In genomic region chr17:79537686-79538085, GRCh38 we compare ENCODE assay signal across 17 cellular contexts.
DNase-seq lines count a peak whose midpoint lies in the region; ATAC-seq, FAIRE-seq and TF ChIP-seq lines count a peak whose summit lies in the region.
"Had no signal": no experiment of that assay in that cellular context is flagged by ENCODE, and none has a peak within 500 bp of the region (broad histone marks: within the 10 kb centered on the region; RNA-seq: fewer than 3 reads in every experiment).

No MANE protein-coding gene starts in this region.

- H3K4me1 ChIP-seq in kidney (ENCODE audit: control insufficient read depth in 1 of 2, insufficient read depth in 1 of 2, low read depth in 1 of 2, low read length in 2 of 2) = no peaks in the 10 kb centered on the region
- H3K4me1 ChIP-seq: BE2C had no signal

- no peak overlapping the region for H3K4me3 ChIP-seq in kidney (ENCODE audit: low read length in 2 of 2)
- H3K4me3 ChIP-seq: GM23248 had no signal

- no peaks in the 10 kb centered on the region for H3K4me1 Mint-ChIP-seq in central memory CD8-positive, alpha-beta T cell
- H3K4me1 Mint-ChIP-seq: CD14-positive monocyte; CD4-positive, alpha-beta memory T cell had no signal

- H3K9me3 Mint-ChIP-seq in central memory CD8-positive, alpha-beta T cell = no peaks in the 10 kb centered on the region
- H3K9me3 Mint-ChIP-seq: CD4-positive, alpha-beta memory T cell had no signal

- H3K27ac ChIP-seq in kidney (ENCODE audit: low read depth in 2 of 2, low read length in 2 of 2) = no peak overlapping the region
- H3K27ac ChIP-seq: GM23248 had no signal

- ATAC-seq in central memory CD8-positive, alpha-beta T cell (replicated peaks; ENCODE audit: extremely low read depth, poor library complexity, severe bottlenecking) = no peak

- no peak overlapping the region for H3K9ac ChIP-seq in kidney (ENCODE audit: low read length in 2 of 2)
- H3K9ac ChIP-seq: GM23248 had no signal

- no peaks in the 10 kb centered on the region for H3K36me3 Mint-ChIP-seq in central memory CD8-positive, alpha-beta T cell (ENCODE audit: insufficient read depth)
- H3K36me3 Mint-ChIP-seq: CD14-positive monocyte; CD4-positive, alpha-beta memory T cell had no signal

- intact Hi-C loops in kidney (cut with DNase I) = no loop called here
- intact Hi-C loops in posterior vena cava (cut with DNase I) = no loop called here

- no peaks in the 10 kb centered on the region for H3K27me3 Mint-ChIP-seq in central memory CD8-positive, alpha-beta T cell

- H3K27ac Mint-ChIP-seq in central memory CD8-positive, alpha-beta T cell (ENCODE audit: low read depth) = peak overlapping the region; percentile 65

- no peak for FAIRE-seq in kidney (lab: Jason Lieb, UNC)
- FAIRE-seq: A204.1, H54 had no signal

- TF ChIP-seq CTCF in kidney (IDR thresholded peaks at IDR 0.05; ENCODE audit: borderline replicate concordance, extremely low read depth, insufficient read depth) = no peak

- H3K4me3 Mint-ChIP-seq in central memory CD8-positive, alpha-beta T cell = no peak overlapping the region
- H3K4me3 Mint-ChIP-seq: CD14-positive monocyte; CD4-positive, alpha-beta memory T cell had no signal

- no peaks in the 10 kb centered on the region for H3K9me3 ChIP-seq in kidney (ENCODE audit: control insufficient read depth in 1 of 2, low read length in 2 of 2)
- H3K9me3 ChIP-seq: BE2C had no signal

- H3K36me3 ChIP-seq in kidney (ENCODE audit: control insufficient read depth in 1 of 2, insufficient read depth in 2 of 2, low read length in 2 of 2) = no peaks in the 10 kb centered on the region
- H3K36me3 ChIP-seq: BE2C had no signal

- no peak for DNase-seq in central memory CD8-positive, alpha-beta T cell (ENCODE audit: low spot score in 2 of 2)
- peak; percentile 40 for DNase-seq in kidney
- peak; percentile 60 for DNase-seq in posterior vena cava (ENCODE audit: low spot score)
- no peak for DNase-seq in epidermal melanocyte (ENCODE audit: insufficient read length, low spot score)
- no peak for DNase-seq in NCI-H2107 treated with DMSO at 0.1 percent for 48 hours (lab: John Stamatoyannopoulos, UW; ENCODE audit: unreplicated experiment)
- DNase-seq in DMS 273 (lab: John Stamatoyannopoulos, UW; ENCODE audit: unreplicated experiment) = no peak
- no peak for DNase-seq in activated CD4-positive, alpha-beta T cell treated with anti-CD3 and anti-CD28 coated beads, Interleukin-2, amount 50 U/mL, for 4 hours
- DNase-seq: ACHN; BE2C; CD4-positive, alpha-beta memory T cell; DMS79 treated with DMSO at 0.1 percent for 48 hours; GF-D8; GM23248; HCEC 1CT had no signal

Comparison
In these comparisons a context has a peak if more than half of its experiments do, and no peak if none do; other contexts are left out.
1. DNase-seq: peak in kidney (single experiment) and posterior vena cava (single experiment); none in central memory CD8-positive, alpha-beta T cell (0 of 2), epidermal melanocyte (single experiment), NCI-H2107 treated with DMSO at 0.1 percent for 48 hours (single experiment), DMS 273 (single experiment) and activated CD4-positive, alpha-beta T cell treated with anti-CD3 and anti-CD28 coated beads, Interleukin-2, amount 50 U/mL, for 4 hours (0 of 2).